10 cellular contexts compared by ENCODE assay signal in the genomic region with DNA sequence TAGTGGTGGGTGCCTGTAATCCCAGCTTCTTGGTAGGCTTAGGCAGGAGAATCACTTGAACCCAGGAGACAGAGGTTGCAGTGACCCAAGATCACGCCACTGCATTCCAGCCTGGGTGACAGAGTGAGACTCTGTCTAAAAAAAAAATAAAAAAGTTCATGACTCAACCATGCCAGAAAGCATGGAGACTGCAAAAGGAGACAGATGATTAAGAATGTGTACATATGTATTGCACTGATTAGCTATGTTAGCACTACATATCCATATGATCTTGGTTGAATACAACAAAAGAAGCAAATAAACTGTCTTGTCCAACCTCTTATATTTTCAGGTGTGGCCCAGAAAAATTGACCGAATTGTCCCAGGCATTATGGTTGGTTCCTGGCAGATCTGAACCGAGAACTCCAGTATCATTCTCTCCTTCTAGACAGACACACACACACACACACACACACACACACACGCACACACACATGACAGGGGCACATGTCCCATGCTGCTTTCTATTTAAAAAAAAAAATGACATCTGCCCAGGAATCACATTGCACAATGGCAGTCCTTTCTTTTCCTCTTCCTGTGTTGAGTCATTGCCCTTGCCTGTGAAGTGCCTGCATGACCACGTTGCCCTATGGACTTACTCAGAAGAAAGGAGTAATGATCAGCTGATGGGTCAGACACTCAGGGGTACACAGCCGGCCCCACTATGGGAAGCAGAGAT.
DNase-seq lines count a peak whose midpoint lies in the region; ATAC-seq and TF ChIP-seq lines count a peak whose summit lies in the region.
"Had no signal": no experiment of that assay in that cellular context is flagged by ENCODE, and none has a peak within 500 bp of the region (broad histone marks: within the 10 kb centered on the region; RNA-seq: fewer than 3 reads in every experiment).

No MANE protein-coding gene starts in this region.

- no peaks in the 10 kb centered on the region for H3K9me3 Mint-ChIP-seq in activated naive CD8-positive, alpha-beta T cell treated with anti-CD3 and anti-CD28 coated beads, Interleukin-2, amount 50 U/mL, for 24 hours

- 41% methylated on average over 4 of the region's 6 CpGs for WGBS in right lobe of liver (ENCODE audit: insufficient coverage, low coverage, low lambda C conversion rate, missing lambda C conversion rate)
- 73% methylated on average over 6 of the region's 6 CpGs for WGBS in prostate gland

- no peaks in the 10 kb centered on the region for H3K36me3 Mint-ChIP-seq in activated naive CD8-positive, alpha-beta T cell treated with anti-CD3 and anti-CD28 coated beads, Interleukin-2, amount 50 U/mL, for 24 hours (ENCODE audit: low read depth)

- H3K4me3 ChIP-seq in right lobe of liver (no peak overlapping the region), prostate gland (no peak overlapping the region)
- H3K4me3 ChIP-seq: ovary had no signal

- H3K9me3 ChIP-seq in right lobe of liver (no peaks in the 10 kb centered on the region), prostate gland (no peaks in the 10 kb centered on the region)
- H3K9me3 ChIP-seq: ovary had no signal

- H3K4me1 Mint-ChIP-seq in activated naive CD8-positive, alpha-beta T cell treated with anti-CD3 and anti-CD28 coated beads, Interleukin-2, amount 50 U/mL, for 24 hours = peaks cover 3% of the 10 kb centered on the region
- H3K4me1 Mint-ChIP-seq: B cell had no signal

- DNase-seq in AML-193 (lab: John Stamatoyannopoulos, UW) (peak; percentile 75 to 82), HuH-7.5 (ENCODE audit: low spot score) (peak; percentile 28), right lobe of liver (peak in 1 of 3 donors; percentile 45), prostate gland (ENCODE audit: low spot score) (no peak), ecto neural progenitor cell (ENCODE audit: low spot score) (no peak), GM03348 (ENCODE audit: low spot score) (no peak)
- DNase-seq in activated naive CD8-positive, alpha-beta T cell treated with anti-CD3 and anti-CD28 coated beads, Interleukin-2, amount 50 U/mL, for 24 hours = no peak
- DNase-seq: ovary had no signal

- H3K4me1 ChIP-seq in right lobe of liver (no peaks in the 10 kb centered on the region), prostate gland (replicated peaks) (no peaks in the 10 kb centered on the region)

- intact Hi-C loops in right lobe of liver (cut with DNase I) (no loop called here), prostate gland (cut with DNase I) (no loop called here)

- no peak overlapping the region for H3K27ac ChIP-seq in right lobe of liver
- H3K27ac ChIP-seq in prostate gland = no peak overlapping the region
- H3K27ac ChIP-seq: ovary had no signal

- H3K27me3 ChIP-seq in right lobe of liver (no peaks in the 10 kb centered on the region), prostate gland (replicated peaks; ENCODE audit: insufficient read depth) (no peaks in the 10 kb centered on the region)
- H3K27me3 ChIP-seq: ovary had no signal

- H3K27me3 Mint-ChIP-seq in activated naive CD8-positive, alpha-beta T cell treated with anti-CD3 and anti-CD28 coated beads, Interleukin-2, amount 50 U/mL, for 24 hours = peaks cover 8% of the 10 kb centered on the region

- H3K36me3 ChIP-seq in right lobe of liver (no peaks in the 10 kb centered on the region), prostate gland (no peaks in the 10 kb centered on the region)
- H3K36me3 ChIP-seq: ovary had no signal

- TF ChIP-seq POLR2A in right lobe of liver (IDR thresholded peaks at IDR 0.05) = no peak
- no peak for TF ChIP-seq POLR2A in prostate gland (IDR thresholded peaks at IDR 0.05)

- no peak overlapping the region for H3K27ac Mint-ChIP-seq in activated naive CD8-positive, alpha-beta T cell treated with anti-CD3 and anti-CD28 coated beads, Interleukin-2, amount 50 U/mL, for 24 hours
- H3K27ac Mint-ChIP-seq: B cell had no signal

- ATAC-seq in activated naive CD8-positive, alpha-beta T cell treated with anti-CD3 and anti-CD28 coated beads, Interleukin-2, amount 50 U/mL, for 24 hours = peak; percentile 54
- ATAC-seq in right lobe of liver (peak; percentile 49 to 96 (median 68)), GM18511 (IDR thresholded peaks at IDR 0.05; ENCODE audit: unreplicated experiment) (no peak)

- no peak for TF ChIP-seq CTCF in right lobe of liver (IDR thresholded peaks at IDR 0.05)
- TF ChIP-seq CTCF in prostate gland (IDR thresholded peaks at IDR 0.05) = no peak

- H3K4me3 Mint-ChIP-seq in activated naive CD8-positive, alpha-beta T cell treated with anti-CD3 and anti-CD28 coated beads, Interleukin-2, amount 50 U/mL, for 24 hours = no peak overlapping the region
- H3K4me3 Mint-ChIP-seq: B cell had no signal

Comparison
In these comparisons a context has a peak if more than half of its experiments do, and no peak if none do; other contexts are left out.
1. DNase-seq: peak in AML-193 (2 of 2) and HuH-7.5 (single experiment); none in activated naive CD8-positive, alpha-beta T cell treated with anti-CD3 and anti-CD28 coated beads, Interleukin-2, amount 50 U/mL, for 24 hours (single experiment), prostate gland (single experiment), ecto neural progenitor cell (single experiment) and GM03348 (single experiment).